1 cellular context compared by ENCODE assay signal in the genomic region with DNA sequence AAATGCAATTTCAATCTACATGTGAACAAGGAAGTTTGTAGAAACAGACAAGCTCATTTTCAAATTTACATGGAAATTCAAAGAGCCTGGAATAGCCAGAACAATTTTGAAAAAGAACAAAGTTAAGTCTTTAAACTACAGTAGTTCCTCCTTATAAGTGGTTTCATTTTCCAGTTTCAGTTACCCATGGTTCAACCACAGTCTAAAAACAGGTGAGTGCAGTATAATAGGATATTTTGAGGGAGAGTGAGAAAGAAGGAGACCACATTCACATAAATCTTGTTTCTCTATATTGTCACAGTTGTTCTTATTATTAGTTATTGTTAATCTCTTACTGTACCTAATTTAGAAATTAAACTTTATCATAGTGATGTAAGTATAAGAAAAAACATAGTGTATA.
A peak's percentile ranks its signal among the peaks of the same experiment; 100 is the strongest.
TF ChIP-seq lines count a peak whose summit lies in the region.

No MANE protein-coding gene starts in this region.

TF ChIP-seq in GM12878, 131 proteins besides CTCF, POLR2A, EP300 and RAD21:
- TF ChIP-seq PRDM15 (CRISPR knock-in tag; IDR thresholded peaks at IDR 0.05): no peak
- no peak for TF ChIP-seq ETV6 (conservative IDR thresholded peaks at IDR 0.05 in 1 of 2, IDR thresholded peaks at IDR 0.05 in 1 of 2; ENCODE audit: borderline replicate concordance in 1 of 2, low read depth in 1 of 2)
- TF ChIP-seq SIN3A (IDR thresholded peaks at IDR 0.05; ENCODE audit: low read depth, low read length): no peak
- TF ChIP-seq, protein P1, sequence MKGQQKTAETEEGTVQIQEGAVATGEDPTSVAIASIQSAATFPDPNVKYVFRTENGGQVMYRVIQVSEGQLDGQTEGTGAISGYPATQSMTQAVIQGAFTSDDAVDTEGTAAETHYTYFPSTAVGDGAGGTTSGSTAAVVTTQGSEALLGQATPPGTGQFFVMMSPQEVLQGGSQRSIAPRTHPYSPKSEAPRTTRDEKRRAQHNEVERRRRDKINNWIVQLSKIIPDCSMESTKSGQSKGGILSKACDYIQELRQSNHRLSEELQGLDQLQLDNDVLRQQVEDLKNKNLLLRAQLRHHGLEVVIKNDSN (IDR thresholded peaks at IDR 0.05; ENCODE audit: borderline replicate concordance, extremely low read length, insufficient read depth, low read depth, low read length): no peak
- no peak for TF ChIP-seq POLR2AphosphoS5 (IDR thresholded peaks at IDR 0.05; ENCODE audit: low read length)
- TF ChIP-seq RBBP5 (conservative IDR thresholded peaks at IDR 0.05): no peak
- TF ChIP-seq RUNX3 (IDR thresholded peaks at IDR 0.05; ENCODE audit: low read length): peak; percentile 52
